Comparison of ENCODE assay signal across 25 cellular contexts in the genomic region with DNA sequence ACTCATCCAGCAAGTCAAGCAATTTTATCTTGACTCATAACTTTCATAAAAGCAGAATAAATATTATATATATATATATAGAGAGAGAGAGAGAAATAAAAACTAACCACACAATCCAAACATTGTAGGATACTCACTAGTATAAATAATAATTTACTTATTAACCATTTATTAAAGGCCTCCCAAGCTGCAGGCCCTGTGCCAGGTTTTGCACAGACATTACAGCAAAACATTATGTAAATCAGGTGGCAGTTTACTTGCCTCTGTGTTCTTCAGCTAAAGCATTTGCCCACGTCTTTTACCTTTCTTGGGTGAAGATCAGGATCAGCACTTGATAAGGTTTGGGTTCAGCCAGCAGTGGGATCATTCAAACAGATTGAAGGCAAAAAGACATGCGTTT.
"Had no signal": no experiment of that assay in that cellular context is flagged by ENCODE, and none has a peak within 500 bp of the region (broad histone marks: within the 10 kb centered on the region; RNA-seq: fewer than 3 reads in every experiment).

No MANE protein-coding gene starts in this region.

- H3K9me3 Mint-ChIP-seq: activated CD8-positive, alpha-beta T cell treated with anti-CD3 and anti-CD28 coated beads for 36 hours; activated naive CD8-positive, alpha-beta T cell treated with anti-CD3 and anti-CD28 coated beads, Interleukin-2, amount 10 ng/mL, durations not matched to agents 7 days and 5 days; activated T-cell treated with anti-CD3 and anti-CD28 coated beads, Interleukin-2, amount 50 U/mL, for 72 hours; activated T-helper 2 cell treated with anti-CD3 and anti-CD28 coated beads, Interferon-gamma antibody, Interleukin-2, Interleukin-4, amounts not matched to agents 10 μg/mL and 5 μg/mL and 100 μg/mL, durations not matched to agents 14 hours and 24 hours and 36 hours had no signal

- H3K27ac ChIP-seq: adrenal gland, breast epithelium, SJSA1 had no signal

- H3K36me3 ChIP-seq: adrenal gland, breast epithelium had no signal

- H3K4me1 Mint-ChIP-seq: activated naive CD8-positive, alpha-beta T cell treated with anti-CD3 and anti-CD28 coated beads, Interleukin-2, amount 10 ng/mL, durations not matched to agents 7 days and 5 days; T-helper 17 cell had no signal

- H3K27me3 ChIP-seq: adrenal gland, breast epithelium, SJSA1 had no signal

- H3K4me1 ChIP-seq: adrenal gland, breast epithelium had no signal

- ATAC-seq: activated CD4-positive, CD25-positive, alpha-beta regulatory T cell treated with anti-CD3 and anti-CD28 coated beads, Interleukin-2, amount 50 U/mL, for 24 hours; activated CD8-positive, alpha-beta T cell treated with anti-CD3 and anti-CD28 coated beads for 36 hours; activated T-cell treated with anti-CD3 and anti-CD28 coated beads, Interleukin-2, amount 50 U/mL, for 72 hours; SK-N-SH treated with all-trans-retinoic acid at 6 μM for 48 hours; T-helper 17 cell had no signal

- H3K4me3 ChIP-seq: adrenal gland, breast epithelium, SJSA1 had no signal

- H3K4me3 Mint-ChIP-seq: activated CD8-positive, alpha-beta T cell treated with anti-CD3 and anti-CD28 coated beads for 36 hours; activated naive CD8-positive, alpha-beta T cell treated with anti-CD3 and anti-CD28 coated beads, Interleukin-2, amount 10 ng/mL, durations not matched to agents 7 days and 5 days; activated T-cell treated with anti-CD3 and anti-CD28 coated beads, Interleukin-2, amount 50 U/mL, for 72 hours; T-helper 17 cell had no signal

- H3K27ac Mint-ChIP-seq: activated CD8-positive, alpha-beta T cell treated with anti-CD3 and anti-CD28 coated beads for 36 hours; activated naive CD8-positive, alpha-beta T cell treated with anti-CD3 and anti-CD28 coated beads, Interleukin-2, amount 10 ng/mL, durations not matched to agents 7 days and 5 days; activated T-cell treated with anti-CD3 and anti-CD28 coated beads, Interleukin-2, amount 50 U/mL, for 72 hours; activated T-helper 2 cell treated with anti-CD3 and anti-CD28 coated beads, Interferon-gamma antibody, Interleukin-2, Interleukin-4, amounts not matched to agents 10 μg/mL and 5 μg/mL and 100 μg/mL, durations not matched to agents 14 hours and 24 hours and 36 hours; T-helper 17 cell had no signal

- H3K9me3 ChIP-seq: adrenal gland, breast epithelium, SJSA1 had no signal

- DNase-seq: activated CD4-positive, alpha-beta T cell treated with anti-CD3 and anti-CD28 coated beads for 4 hours; activated CD8-positive, alpha-beta memory T cell treated with anti-CD3 and anti-CD28 coated beads, Interleukin-2, amount 50 U/mL, for 4 hours; activated CD8-positive, alpha-beta T cell treated with anti-CD3 and anti-CD28 coated beads for 36 hours; activated naive CD4-positive, alpha-beta T cell treated with anti-CD3 and anti-CD28 coated beads, Interleukin-2, amount 50 U/mL, for 16 hours; activated naive CD8-positive, alpha-beta T cell treated with anti-CD3 and anti-CD28 coated beads, Interleukin-2, amount 10 ng/mL, durations not matched to agents 7 days and 5 days; activated T-cell treated with anti-CD3 and anti-CD28 coated beads, Interleukin-2, amount 50 U/mL, for 72 hours; adrenal gland; anterior cingulate cortex; caudate nucleus; KG1; NCI-H1048; NCI-H1417; NCI-H1930; NCI-H2171; NCI-H2227 treated with DMSO at 0.1 percent for 48 hours; NCI-H446 treated with DMSO at 0.1 percent for 48 hours; NK-92 treated with Interleukin-12 subunit alpha and Interleukin-12 subunit beta, amount 100 ng/mL, for 24 hours; SHP77; T-helper 17 cell; T-helper 9 cell had no signal

- H3K36me3 Mint-ChIP-seq: activated naive CD8-positive, alpha-beta T cell treated with anti-CD3 and anti-CD28 coated beads, Interleukin-2, amount 10 ng/mL, durations not matched to agents 7 days and 5 days had no signal
